34 cellular contexts compared by ENCODE assay signal in genomic region chr1:52549267-52549666, GRCh38. TPM values are rescaled to one million over a fixed set of nuclear protein-coding genes. Genes with fewer than 3 reads are reported as not detected.
A peak's percentile ranks its signal among the peaks of the same experiment; 100 is the strongest.
DNase-seq lines count a peak whose midpoint lies in the region; ATAC-seq, FAIRE-seq and TF ChIP-seq lines count a peak whose summit lies in the region.
"Had no signal": no experiment of that assay in that cellular context is flagged by ENCODE, and none has a peak within 500 bp of the region (broad histone marks: within the 10 kb centered on the region; RNA-seq: fewer than 3 reads in every experiment).

No MANE protein-coding gene starts in this region.

- POLR2A ChIA-PET in HepG2 (lab: Yijun Ruan, JAX), result no interaction called here

- in situ Hi-C loops in HepG2 (cut with HindIII; ENCODE audit: extremely low pct_ligation_motif_present, low pct_unique_long_range_greater_than_20kb), result no loop called here

- TF ChIP-seq EP300 in HepG2 (IDR thresholded peaks at IDR 0.05; ENCODE audit: low read depth in 2 of 2, low read length in 2 of 2), result no peak
- no peak for TF ChIP-seq EP300 in HepG2 (CRISPR knock-in tag; IDR thresholded peaks at IDR 0.05; ENCODE audit: borderline replicate concordance)

- H3K9me3 ChIP-seq in HepG2 (ENCODE audit: low read length), result no peaks in the 10 kb centered on the region
- no peaks in the 10 kb centered on the region for H3K9me3 ChIP-seq in right lobe of liver
- no peaks in the 10 kb centered on the region for H3K9me3 ChIP-seq in Loucy (ENCODE audit: insufficient read depth, low read depth, low read length)

- H3K27ac ChIP-seq in HepG2 (ENCODE audit: extremely low read length, insufficient read depth, low read length), result peak overlapping the region; percentile 64
- no peak overlapping the region for H3K27ac ChIP-seq in right lobe of liver
- H3K27ac ChIP-seq: BLaER1 treated with 17β-estradiol and CSF1 and Interleukin-3, amounts not matched to agents 10 nM and 100 nM; esophagus squamous epithelium; heart right ventricle; PC-9; spleen had no signal

- H3K4me3 Mint-ChIP-seq in brain, result peak overlapping the region in 3 of 5 experiments; percentile 4 to 17 (median 16)
- H3K4me3 Mint-ChIP-seq in stimulated activated memory B cell treated with anti-CD40 and anti-IgM and Interleukin-4, amounts not matched to agents 10 μg/mL and 1 μg/mL and 100 μg/mL, for 72 hours, result peak overlapping the region; percentile 1
- H3K4me3 Mint-ChIP-seq: activated naive CD4-positive, alpha-beta T cell treated with anti-CD3 and anti-CD28 coated beads, Interleukin-2, amount 10 ng/mL, durations not matched to agents 7 days and 5 days; dendritic cell treated with granulocyte-macrophage colony-stimulating factor and Interleukin-4, amounts not matched to agents 40 ng/mL and 50 ng/mL, for 4 days had no signal

- H3F3A ChIP-seq in Loucy (ENCODE audit: low read depth), result 0 out of 2 replicates have a peak, but pooled peaks cover 4% of the 10 kb centered on the region

- no peak overlapping the region for H3K9ac ChIP-seq in HepG2 (ENCODE audit: insufficient read depth, low read depth, low read length)
- peak overlapping the region; percentile 18 for H3K9ac ChIP-seq in Loucy (ENCODE audit: low read depth, low read length, poor library complexity, severe bottlenecking)
- H3K9ac ChIP-seq: BLaER1 treated with 17β-estradiol and CSF1 and Interleukin-3, amounts not matched to agents 10 nM and 100 nM had no signal

- ATAC-seq in HepG2 (no peak), right lobe of liver (no peak), HG03196 (IDR thresholded peaks at IDR 0.05; ENCODE audit: unreplicated experiment) (no peak)
- ATAC-seq in stimulated activated memory B cell treated with anti-CD40 and anti-IgM and Interleukin-4, amounts not matched to agents 10 μg/mL and 1 μg/mL and 100 μg/mL, for 72 hours, result no peak
- ATAC-seq: heart right ventricle, right cardiac atrium had no signal

- no peaks in the 10 kb centered on the region for H3K36me3 ChIP-seq in HepG2 (replicated peaks in 1 of 2; ENCODE audit: control insufficient read depth in 1 of 2, insufficient read depth in 2 of 2, low read length in 2 of 2)
- no peaks in the 10 kb centered on the region for H3K36me3 ChIP-seq in right lobe of liver
- H3K36me3 ChIP-seq in Loucy (ENCODE audit: insufficient read depth, low read length), result no peaks in the 10 kb centered on the region
- H3K36me3 ChIP-seq: esophagus squamous epithelium had no signal

- TF ChIP-seq RAD21 in HepG2 (CRISPR knock-in tag; IDR thresholded peaks at IDR 0.05), result no peak

- H3K4me1 ChIP-seq in HepG2 (ENCODE audit: insufficient read depth, low read length) (peaks cover 38% of the 10 kb centered on the region), right lobe of liver (peaks cover 0 to 20% (median 0%) of the 10 kb centered on the region in 4 donors), Loucy (ENCODE audit: insufficient read depth, low read length, poor library complexity, severe bottlenecking) (peaks cover 49% of the 10 kb centered on the region)

- peaks cover 60% of the 10 kb centered on the region for H4K20me1 ChIP-seq in HepG2 (ENCODE audit: insufficient read depth, low read length)
- peaks cover 77% of the 10 kb centered on the region for H4K20me1 ChIP-seq in Loucy (ENCODE audit: insufficient read depth, low read length, poor library complexity, severe bottlenecking)

- no peak for FAIRE-seq in HepG2 (lab: Jason Lieb, UNC)
- FAIRE-seq: D721Med, endometrium, TTC549 had no signal

- H3K27me3 Mint-ChIP-seq in brain, result no peaks in the 10 kb centered on the region
- no peaks in the 10 kb centered on the region for H3K27me3 Mint-ChIP-seq in stimulated activated memory B cell treated with anti-CD40 and anti-IgM and Interleukin-4, amounts not matched to agents 10 μg/mL and 1 μg/mL and 100 μg/mL, for 72 hours
- H3K27me3 Mint-ChIP-seq: activated naive CD4-positive, alpha-beta T cell treated with anti-CD3 and anti-CD28 coated beads, Interleukin-2, amount 10 ng/mL, durations not matched to agents 7 days and 5 days had no signal

- H3K79me2 ChIP-seq in HepG2 (ENCODE audit: insufficient read depth, low read length) (peaks cover 83% of the 10 kb centered on the region), Loucy (ENCODE audit: insufficient read depth, low read length) (peaks cover 94% of the 10 kb centered on the region)

- no peak overlapping the region for H3K27ac Mint-ChIP-seq in brain
- H3K27ac Mint-ChIP-seq in stimulated activated memory B cell treated with anti-CD40 and anti-IgM and Interleukin-4, amounts not matched to agents 10 μg/mL and 1 μg/mL and 100 μg/mL, for 72 hours, result peak overlapping the region; percentile 58
- H3K27ac Mint-ChIP-seq: activated naive CD4-positive, alpha-beta T cell treated with anti-CD3 and anti-CD28 coated beads, Interleukin-2, amount 10 ng/mL, durations not matched to agents 7 days and 5 days; dendritic cell treated with granulocyte-macrophage colony-stimulating factor and Interleukin-4, amounts not matched to agents 40 ng/mL and 50 ng/mL, for 4 days had no signal

- H3K9me2 ChIP-seq in Loucy (replicated peaks; ENCODE audit: low read depth, low read length), result no peaks in the 10 kb centered on the region

- no peak for TF ChIP-seq CTCF in HepG2 (CRISPR knock-in tag; IDR thresholded peaks at IDR 0.05)
- TF ChIP-seq CTCF in right lobe of liver (IDR thresholded peaks at IDR 0.05), result no peak
- TF ChIP-seq CTCF in Loucy (conservative IDR thresholded peaks at IDR 0.05; ENCODE audit: low read length), result no peak
- TF ChIP-seq CTCF in brain (conservative IDR thresholded peaks at IDR 0.05), result no peak

- H3K4me1 Mint-ChIP-seq in brain, result peaks cover 29% of the 10 kb centered on the region
- peaks cover 47% of the 10 kb centered on the region for H3K4me1 Mint-ChIP-seq in stimulated activated memory B cell treated with anti-CD40 and anti-IgM and Interleukin-4, amounts not matched to agents 10 μg/mL and 1 μg/mL and 100 μg/mL, for 72 hours

- peaks cover 16 to 31% (median 24%) of the 10 kb centered on the region in 5 experiments for H3K9me3 Mint-ChIP-seq in brain
- H3K9me3 Mint-ChIP-seq in stimulated activated memory B cell treated with anti-CD40 and anti-IgM and Interleukin-4, amounts not matched to agents 10 μg/mL and 1 μg/mL and 100 μg/mL, for 72 hours, result no peaks in the 10 kb centered on the region

- peaks cover 43% of the 10 kb centered on the region for H3K36me3 Mint-ChIP-seq in brain
- H3K36me3 Mint-ChIP-seq in stimulated activated memory B cell treated with anti-CD40 and anti-IgM and Interleukin-4, amounts not matched to agents 10 μg/mL and 1 μg/mL and 100 μg/mL, for 72 hours, result peaks cover 20% of the 10 kb centered on the region

- H3K27me3 ChIP-seq in HepG2 (ENCODE audit: control insufficient read depth in 1 of 2, insufficient read depth in 2 of 2, low read length in 2 of 2), result no peaks in the 10 kb centered on the region; a peak in 1 of 5 replicates
- H3K27me3 ChIP-seq in right lobe of liver, result no peaks in the 10 kb centered on the region
- H3K27me3 ChIP-seq in Loucy (ENCODE audit: insufficient read depth, low read length, poor library complexity, severe bottlenecking), result no peaks in the 10 kb centered on the region
- H3K27me3 ChIP-seq: BLaER1 treated with 17β-estradiol and CSF1 and Interleukin-3, amounts not matched to agents 10 nM and 100 nM; esophagus squamous epithelium; heart right ventricle; spleen had no signal

- intact Hi-C loops in HepG2 (cut with micrococcal nuclease; ENCODE audit: unreplicated experiment) (no loop called here), right lobe of liver (cut with DNase I) (no loop called here)

- CTCF ChIA-PET in HepG2 (lab: Yijun Ruan, JAX; ENCODE audit: low intra/inter-chr PET ratio, low total read pairs), result no interaction called here

- TF ChIP-seq POLR2A in HepG2 (IDR thresholded peaks at IDR 0.05; ENCODE audit: insufficient read depth in 1 of 2, low read depth in 2 of 2, low read length in 2 of 2) (no peak), right lobe of liver (IDR thresholded peaks at IDR 0.05) (no peak)

- no peak overlapping the region for H2AFZ ChIP-seq in HepG2 (ENCODE audit: low read length)
- H2AFZ ChIP-seq in Loucy (ENCODE audit: low read length), result no peak overlapping the region
- H2AFZ ChIP-seq: PC-9 had no signal

- no peak overlapping the region for H3K4me3 ChIP-seq in HepG2 (replicated peaks in 1 of 3; ENCODE audit: insufficient read depth in 1 of 3, low read depth in 2 of 3, low read length in 3 of 3)
- no peak overlapping the region for H3K4me3 ChIP-seq in right lobe of liver
- H3K4me3 ChIP-seq in Loucy (ENCODE audit: low read length, poor library complexity, severe bottlenecking), result peak overlapping the region; percentile 84
- H3K4me3 ChIP-seq: BLaER1 treated with 17β-estradiol and CSF1 and Interleukin-3, amounts not matched to agents 10 nM and 100 nM; esophagus squamous epithelium; heart right ventricle; lung; PC-9; spleen had no signal

- DNase-seq in HepG2 (ENCODE audit: low spot score) (no peak), right lobe of liver (no peak), NCI-H748 (lab: John Stamatoyannopoulos, UW; ENCODE audit: unreplicated experiment) (no peak), T-helper 9 cell (no peak)
- DNase-seq: activated CD8-positive, alpha-beta memory T cell treated with anti-CD3 and anti-CD28 coated beads for 24 hours; activated naive CD4-positive, alpha-beta T cell treated with anti-CD3 and anti-CD28 coated beads, Interleukin-2, amount 10 ng/mL, durations not matched to agents 7 days and 5 days; activated T-cell treated with anti-CD3 and anti-CD28 coated beads, Interleukin-2, amount 50 U/mL, for 48 hours; aorta; caudate nucleus; esophagus squamous epithelium; foreskin melanocyte; GOT3; heart right ventricle; NCI-H1092; NCI-H187 treated with DMSO at 0.1 percent for 48 hours; NCI-H2171 treated with DMSO at 0.1 percent for 48 hours; NCI-H524; PC-9; posterior cingulate gyrus; right cardiac atrium; SHP77; spleen; stimulated activated CD4-positive, alpha-beta T cell treated with anti-CD3 and anti-CD28 coated beads, Interleukin-2, amount 100 ng/mL, for 48 hours; T-helper 1 cell had no signal

- BruUV-seq in HepG2 (replicated peaks; lab: Mats Ljungman, UMichigan), result no TSS peak

- H3K4me2 ChIP-seq in HepG2 (ENCODE audit: low read depth, low read length) (peak overlapping the region; percentile 90; the same call in 1 of the 2 replicates), Loucy (ENCODE audit: low read depth, low read length, poor library complexity, severe bottlenecking) (peak overlapping the region; percentile 96)
- H3K4me2 ChIP-seq: PC-9 had no signal

RNA-seq across cellular contexts. Expression of gene TUT4, which starts 3.6 kb away (rescaled TPM):
- 44.7 and 47.8 TPM in 2 replicates for total RNA-seq in HepG2 (2016; rRNA removed; fragmentation: Illumina TruSeq; extraction: Trizol)
- total RNA-seq in HepG2 (2016; cell fraction: cytosol; rRNA removed; fragmentation: Illumina TruSeq; extraction: Trizol; ENCODE audit: low read depth), result 31.1 and 33.0 TPM in 2 replicates
- total RNA-seq in HepG2 (2016; cell fraction: insoluble cytoplasmic fraction; rRNA removed; fragmentation: Illumina TruSeq; extraction: Trizol), result 42.5 and 43.3 TPM in 2 replicates
- 26.5 and 32.0 TPM in 2 replicates for total RNA-seq in HepG2 (2016; cell fraction: membrane; rRNA removed; fragmentation: Illumina TruSeq; extraction: Trizol)
- 84.6 and 87.9 TPM in 2 replicates for total RNA-seq in HepG2 (2016; cell fraction: nucleus; rRNA removed; fragmentation: Illumina TruSeq; extraction: Trizol)
- polyA plus RNA-seq in HepG2 (2011; rRNA removed), result 52.8 and 53.5 TPM in 2 replicates
- polyA plus RNA-seq in HepG2 (2011; cell fraction: cytosol; rRNA removed), result 17.7 and 21.7 TPM in 2 replicates
- 158 and 159 TPM in 2 replicates for polyA plus RNA-seq in HepG2 (2011; cell fraction: nucleus; rRNA removed)
- polyA plus RNA-seq in HepG2 (2012), result 49.2 and 50.3 TPM in 2 replicates
- polyA plus RNA-seq in HepG2 (2016; cell fraction: cytosol; fragmentation: Illumina TruSeq; extraction: Trizol; ENCODE audit: low read depth), result 1.9 and 2.0 TPM in 2 replicates
- polyA plus RNA-seq in HepG2 (2016; cell fraction: insoluble cytoplasmic fraction; fragmentation: Illumina TruSeq; extraction: Trizol; ENCODE audit: low read depth), result 40.8 and 44.0 TPM in 2 replicates
- polyA plus RNA-seq in HepG2 (2016; cell fraction: membrane; fragmentation: Illumina TruSeq; extraction: Trizol; ENCODE audit: low read depth), result 5.7 and 9.2 TPM in 2 replicates
- polyA plus RNA-seq in HepG2 (2016; cell fraction: nucleus; fragmentation: Illumina TruSeq; extraction: Trizol; ENCODE audit: insufficient read depth, low read depth), result 169 and 172 TPM in 2 replicates
- 33.2 and 43.4 TPM in 2 replicates for polyA minus RNA-seq in HepG2 (2011; rRNA and poly(A)+ RNA removed; ENCODE audit: low replicate concordance)
- polyA minus RNA-seq in HepG2 (2011; cell fraction: cytosol; rRNA and poly(A)+ RNA removed), result 22.4 and 27.4 TPM in 2 replicates
- 128 and 167 TPM in 2 replicates for polyA minus RNA-seq in HepG2 (2011; cell fraction: nucleus; rRNA and poly(A)+ RNA removed)
- 10 to 100 TPM; 16.1 to 33.0 (median 22.8) TPM for total RNA-seq in right lobe of liver
- polyA plus RNA-seq in brain (ENCODE audit: insufficient read depth, low read depth, low replicate concordance), result 15.5 TPM

RNA-seq across cellular contexts. Expression of gene GPX7, which starts 52.9 kb away (rescaled TPM):
- total RNA-seq in HepG2 (2016; rRNA removed; fragmentation: Illumina TruSeq; extraction: Trizol) (10.5 and 14.1 TPM in 2 replicates), right lobe of liver (1 to 10 TPM; 1.6 to 4.3 (median 2.7) TPM)
- 8.7 and 9.3 TPM in 2 replicates for total RNA-seq in HepG2 (2016; cell fraction: cytosol; rRNA removed; fragmentation: Illumina TruSeq; extraction: Trizol; ENCODE audit: low read depth)
- 9.7 and 15.2 TPM in 2 replicates for total RNA-seq in HepG2 (2016; cell fraction: insoluble cytoplasmic fraction; rRNA removed; fragmentation: Illumina TruSeq; extraction: Trizol)
- total RNA-seq in HepG2 (2016; cell fraction: membrane; rRNA removed; fragmentation: Illumina TruSeq; extraction: Trizol), result 13.8 and 16.2 TPM in 2 replicates
- 10.8 and 12.2 TPM in 2 replicates for total RNA-seq in HepG2 (2016; cell fraction: nucleus; rRNA removed; fragmentation: Illumina TruSeq; extraction: Trizol)
- polyA plus RNA-seq in HepG2 (2011; rRNA removed) (16.2 and 17.2 TPM in 2 replicates), brain (ENCODE audit: insufficient read depth, low read depth, low replicate concordance) (24.6 TPM)
- polyA plus RNA-seq in HepG2 (2011; cell fraction: cytosol; rRNA removed), result 16.8 and 17.0 TPM in 2 replicates
- polyA plus RNA-seq in HepG2 (2011; cell fraction: nucleus; rRNA removed), result 8.6 and 8.7 TPM in 2 replicates
- 6.8 and 8.6 TPM in 2 replicates for polyA plus RNA-seq in HepG2 (2012)
- polyA plus RNA-seq in HepG2 (2016; cell fraction: cytosol; fragmentation: Illumina TruSeq; extraction: Trizol; ENCODE audit: low read depth), result 11.6 and 12.7 TPM in 2 replicates
- polyA plus RNA-seq in HepG2 (2016; cell fraction: insoluble cytoplasmic fraction; fragmentation: Illumina TruSeq; extraction: Trizol; ENCODE audit: low read depth), result 11.0 and 12.6 TPM in 2 replicates
- polyA plus RNA-seq in HepG2 (2016; cell fraction: membrane; fragmentation: Illumina TruSeq; extraction: Trizol; ENCODE audit: low read depth), result 14.9 and 18.3 TPM in 2 replicates
- polyA plus RNA-seq in HepG2 (2016; cell fraction: nucleus; fragmentation: Illumina TruSeq; extraction: Trizol; ENCODE audit: insufficient read depth, low read depth), result 22.5 and 22.7 TPM in 2 replicates
- 14.0 TPM in 1 of 2 replicates, not detected in the other for polyA minus RNA-seq in HepG2 (2011; rRNA and poly(A)+ RNA removed; ENCODE audit: low replicate concordance)
- 7.2 and 8.1 TPM in 2 replicates for polyA minus RNA-seq in HepG2 (2011; cell fraction: cytosol; rRNA and poly(A)+ RNA removed)
- 3.7 and 3.9 TPM in 2 replicates for polyA minus RNA-seq in HepG2 (2011; cell fraction: nucleus; rRNA and poly(A)+ RNA removed)
- total RNA-seq: PC-9 had no signal
